Comparison of ENCODE assay signal across 16 cellular contexts in genomic region chr17:42526031-42526444, GRCh38. TPM values are rescaled to one million over a fixed set of nuclear protein-coding genes. Genes with fewer than 3 reads are reported as not detected.
DNase-seq lines count a peak whose midpoint lies in the region; ATAC-seq, FAIRE-seq and TF ChIP-seq lines count a peak whose summit lies in the region.
"Had no signal": no experiment of that assay in that cellular context is flagged by ENCODE, and none has a peak within 500 bp of the region (broad histone marks: within the 10 kb centered on the region; RNA-seq: fewer than 3 reads in every experiment).

No MANE protein-coding gene starts in this region.

- H3K4me1 Mint-ChIP-seq in HFFc6 (ENCODE audit: low read depth) (peaks cover 74% of the 10 kb centered on the region), chondrocyte (ENCODE audit: low read depth) (peaks cover 58% of the 10 kb centered on the region)
- H3K4me1 Mint-ChIP-seq in CD4-positive, alpha-beta T cell (ENCODE audit: low read depth): peaks cover 24% of the 10 kb centered on the region

- H3K9me3 Mint-ChIP-seq in HFFc6: no peaks in the 10 kb centered on the region
- no peaks in the 10 kb centered on the region for H3K9me3 Mint-ChIP-seq in chondrocyte (ENCODE audit: low read depth)
- H3K9me3 Mint-ChIP-seq in CD4-positive, alpha-beta T cell: no peaks in the 10 kb centered on the region
- H3K9me3 Mint-ChIP-seq: activated CD4-positive, alpha-beta memory T cell treated with anti-CD3 and anti-CD28 coated beads, Interleukin-2, amount 10 ng/mL, durations not matched to agents 7 days and 5 days; activated naive CD8-positive, alpha-beta T cell treated with anti-CD3 and anti-CD28 coated beads, Interleukin-2, amount 10 ng/mL, durations not matched to agents 7 days and 5 days had no signal

- intact Hi-C loops in kidney (cut with DNase I) (no loop called here), stomach (cut with DNase I; ENCODE audit: low total_unique reads) (loop anchor here (5.0 kb wide), 1 partner anchor 99 kb away; no protein-coding TSS in a partner anchor)
- intact Hi-C loops in CD4-positive, alpha-beta T cell (cut with DNase I, micrococcal nuclease): loop anchor here in 1 of 2 experiments (5.0 kb wide), 1 partner anchor 499 kb away; no protein-coding TSS in a partner anchor

- H3K4me3 ChIP-seq in kidney (ENCODE audit: low read length in 2 of 2): no peak overlapping the region
- no peak overlapping the region for H3K4me3 ChIP-seq in stomach
- H3K4me3 ChIP-seq: K562 had no signal

- H3K27me3 ChIP-seq in stomach: no peaks in the 10 kb centered on the region
- no peaks in the 10 kb centered on the region for H3K27me3 ChIP-seq in CD4-positive, alpha-beta T cell (ENCODE audit: control insufficient read depth, insufficient read depth, low read length)

- no peak for FAIRE-seq in kidney (lab: Jason Lieb, UNC)
- FAIRE-seq: K562 had no signal

- H3K4me1 ChIP-seq in kidney (ENCODE audit: control insufficient read depth in 1 of 2, insufficient read depth in 1 of 2, low read depth in 1 of 2, low read length in 2 of 2) (peaks cover 18 to 23% of the 10 kb centered on the region in 2 donors), stomach (peaks cover 31 to 77% (median 44%) of the 10 kb centered on the region in 4 donors)

- DNase-seq in HFFc6 (peak; percentile 58), chondrocyte (ENCODE audit: low spot score) (peak; percentile 8), kidney (peak; percentile 59), stomach (no peak), midbrain (lab: John Stamatoyannopoulos, UW) (no peak)
- DNase-seq in CD4-positive, alpha-beta T cell: no peak
- DNase-seq: activated CD4-positive, alpha-beta memory T cell treated with anti-CD3 and anti-CD28 coated beads, Interleukin-2, amount 10 ng/mL, durations not matched to agents 7 days and 5 days; activated naive CD8-positive, alpha-beta T cell treated with anti-CD3 and anti-CD28 coated beads, Interleukin-2, amount 10 ng/mL, durations not matched to agents 7 days and 5 days; erythroblast; H7; islet precursor cell; NCI-H2107; T-helper 2 cell had no signal

- H3K27me3 Mint-ChIP-seq in HFFc6 (ENCODE audit: insufficient read depth) (no peaks in the 10 kb centered on the region), chondrocyte (ENCODE audit: low read depth) (no peaks in the 10 kb centered on the region)
- peaks cover 3% of the 10 kb centered on the region for H3K27me3 Mint-ChIP-seq in CD4-positive, alpha-beta T cell

- WGBS in stomach, 5 donors: 70 to 76% (median 73%) methylated on average over 6 of the region's 6 CpGs

- no peak for TF ChIP-seq EP300 in stomach (IDR thresholded peaks at IDR 0.05)

- TF ChIP-seq CTCF in HFFc6 (IDR thresholded peaks at IDR 0.05): no peak
- TF ChIP-seq CTCF in chondrocyte (IDR thresholded peaks at IDR 0.05): no peak
- TF ChIP-seq CTCF in kidney (IDR thresholded peaks at IDR 0.05; ENCODE audit: borderline replicate concordance, extremely low read depth, insufficient read depth): no peak
- no peak for TF ChIP-seq CTCF in stomach (IDR thresholded peaks at IDR 0.05)
- no peak for TF ChIP-seq CTCF in CD4-positive, alpha-beta T cell (IDR thresholded peaks at IDR 0.05)

- ATAC-seq in GM21360 (IDR thresholded peaks at IDR 0.05; ENCODE audit: unreplicated experiment) (no peak), GM21619 (IDR thresholded peaks at IDR 0.05; ENCODE audit: unreplicated experiment) (no peak)
- ATAC-seq in CD4-positive, alpha-beta T cell (ENCODE audit: poor library complexity): no peak
- ATAC-seq: K562 had no signal

- TF ChIP-seq POLR2A in stomach (IDR thresholded peaks at IDR 0.05): no peak

- CTCF ChIA-PET in CD4-positive, alpha-beta T cell (lab: Charles Lee): no interaction called here

- POLR2A ChIA-PET in CD4-positive, alpha-beta T cell (lab: Charles Lee): no interaction called here

- H3K4me3 Mint-ChIP-seq in HFFc6 (no peak overlapping the region; the same call in 1 of the 2 replicates), chondrocyte (ENCODE audit: unreplicated experiment) (no peak overlapping the region)
- H3K4me3 Mint-ChIP-seq in CD4-positive, alpha-beta T cell: no peak overlapping the region
- H3K4me3 Mint-ChIP-seq: activated CD4-positive, alpha-beta memory T cell treated with anti-CD3 and anti-CD28 coated beads, Interleukin-2, amount 10 ng/mL, durations not matched to agents 7 days and 5 days; activated naive CD8-positive, alpha-beta T cell treated with anti-CD3 and anti-CD28 coated beads, Interleukin-2, amount 10 ng/mL, durations not matched to agents 7 days and 5 days had no signal

- H3K9me3 ChIP-seq in kidney (ENCODE audit: control insufficient read depth in 1 of 2, low read length in 2 of 2) (no peaks in the 10 kb centered on the region), stomach (no peaks in the 10 kb centered on the region)
- H3K9me3 ChIP-seq in CD4-positive, alpha-beta T cell (ENCODE audit: control insufficient read depth, low read length): no peaks in the 10 kb centered on the region

- no peak overlapping the region for H3K27ac ChIP-seq in kidney (ENCODE audit: low read depth in 2 of 2, low read length in 2 of 2)
- H3K27ac ChIP-seq in stomach: peak overlapping the region in 3 of 5 donors; percentile 37 to 93 (median 58)
- H3K27ac ChIP-seq in CD4-positive, alpha-beta T cell (ENCODE audit: low read depth, low read length): no peak overlapping the region

- H3K9ac ChIP-seq in kidney (ENCODE audit: low read length in 2 of 2): no peak overlapping the region

- H3K27ac Mint-ChIP-seq in HFFc6: peak overlapping the region; percentile 87
- peak overlapping the region; percentile 63 for H3K27ac Mint-ChIP-seq in chondrocyte (ENCODE audit: unreplicated experiment)
- no peak overlapping the region for H3K27ac Mint-ChIP-seq in CD4-positive, alpha-beta T cell
- H3K27ac Mint-ChIP-seq: activated CD4-positive, alpha-beta memory T cell treated with anti-CD3 and anti-CD28 coated beads, Interleukin-2, amount 10 ng/mL, durations not matched to agents 7 days and 5 days; activated naive CD8-positive, alpha-beta T cell treated with anti-CD3 and anti-CD28 coated beads, Interleukin-2, amount 10 ng/mL, durations not matched to agents 7 days and 5 days had no signal

- peaks cover 16% of the 10 kb centered on the region for H3K36me3 Mint-ChIP-seq in HFFc6 (ENCODE audit: low read depth)
- H3K36me3 Mint-ChIP-seq in chondrocyte (ENCODE audit: low read depth): no peaks in the 10 kb centered on the region
- H3K36me3 Mint-ChIP-seq in CD4-positive, alpha-beta T cell (ENCODE audit: low read depth): no peaks in the 10 kb centered on the region
- H3K36me3 Mint-ChIP-seq: activated naive CD8-positive, alpha-beta T cell treated with anti-CD3 and anti-CD28 coated beads, Interleukin-2, amount 10 ng/mL, durations not matched to agents 7 days and 5 days had no signal

- H3K36me3 ChIP-seq in kidney (ENCODE audit: control insufficient read depth in 1 of 2, insufficient read depth in 2 of 2, low read length in 2 of 2) (peaks cover 6 to 17% of the 10 kb centered on the region in 2 donors), stomach (peaks cover 5 to 21% (median 12%) of the 10 kb centered on the region in 4 donors)

RNA-seq across cellular contexts. Expression of gene NAGLU, which starts 10.0 kb away (rescaled TPM):
- 10 to 100 TPM; 38.7 to 43.1 (median 39.9) TPM for total RNA-seq in HFFc6 (2021; fragmentation: NEBNext Ultra II Directional; extraction: Animal tissue kit (Norgen Biotek cat#: 25700))
- total RNA-seq in chondrocyte: 64.5 to 68.7 TPM (median 66.4 TPM) in 3 replicates
- total RNA-seq in kidney: 37.5 TPM
- polyA plus RNA-seq in kidney (ENCODE audit: insufficient read depth, low read depth, low replicate concordance): 52.7 TPM
- total RNA-seq in stomach: 10 to 100 TPM; 11.7 to 55.8 (median 22.9) TPM
- 10 to 100 TPM; 16.7 to 22.4 (median 19.9) TPM for polyA plus RNA-seq in stomach
- 1 to 10 TPM; 7.8 TPM for total RNA-seq in CD4-positive, alpha-beta T cell

RNA-seq across cellular contexts. Expression of gene HSD17B1, which starts 26.7 kb away (rescaled TPM):
- total RNA-seq in HFFc6 (2021; fragmentation: NEBNext Ultra II Directional; extraction: Animal tissue kit (Norgen Biotek cat#: 25700)): 1 to 10 TPM in 4 of 6 experiments, under 1 TPM in 2; 0.66 to 1.5 (median 1.1) TPM
- 1.4 to 2.6 TPM (median 1.4 TPM) in 3 replicates for total RNA-seq in chondrocyte
- total RNA-seq in kidney: 0.31 TPM
- 3.3 TPM for polyA plus RNA-seq in kidney (ENCODE audit: insufficient read depth, low read depth, low replicate concordance)
- 1 to 10 TPM in 1 of 5 donors, under 1 TPM in 1, not detected in 3; 0.55 to 1.8 TPM for total RNA-seq in stomach
- polyA plus RNA-seq in stomach: 1 to 10 TPM; 2.7 to 4.8 (median 4.6) TPM
- under 1 TPM; 0.80 to 0.81 TPM for total RNA-seq in CD4-positive, alpha-beta T cell

RNA-seq across cellular contexts. Expression of gene COASY, which starts 35.9 kb away (rescaled TPM):
- total RNA-seq in HFFc6 (2021; fragmentation: NEBNext Ultra II Directional; extraction: Animal tissue kit (Norgen Biotek cat#: 25700)): 10 to 100 TPM; 64.6 to 77.6 (median 71.1) TPM
- total RNA-seq in chondrocyte: 31.2 to 57.3 TPM (median 37.1 TPM) in 3 replicates
- 71.9 TPM for total RNA-seq in kidney
- polyA plus RNA-seq in kidney (ENCODE audit: insufficient read depth, low read depth, low replicate concordance): 145 TPM
- total RNA-seq in stomach: 100 to 1,000 TPM in 1 of 5 donors, 10 to 100 TPM in 4; 15.6 to 127 (median 43.5) TPM
- 10 to 100 TPM; 79.6 to 93.4 (median 88.4) TPM for polyA plus RNA-seq in stomach
- 10 to 100 TPM; 37.8 to 40.7 TPM for total RNA-seq in CD4-positive, alpha-beta T cell

RNA-seq across cellular contexts. Expression of gene MLX, which starts 40.9 kb away (rescaled TPM):
- 10 to 100 TPM; 40.7 to 48.3 (median 47.0) TPM for total RNA-seq in HFFc6 (2021; fragmentation: NEBNext Ultra II Directional; extraction: Animal tissue kit (Norgen Biotek cat#: 25700))
- total RNA-seq in chondrocyte (30.1 to 37.0 TPM (median 30.3 TPM) in 3 replicates), kidney (38.7 TPM), stomach (100 to 1,000 TPM in 1 of 5 donors, 10 to 100 TPM in 4; 39.7 to 101 (median 62.5) TPM)
- polyA plus RNA-seq in kidney (ENCODE audit: insufficient read depth, low read depth, low replicate concordance) (41.0 TPM), stomach (10 to 100 TPM; 39.1 to 83.4 (median 55.5) TPM)
- 10 to 100 TPM; 29.2 to 32.1 TPM for total RNA-seq in CD4-positive, alpha-beta T cell

RNA-seq across cellular contexts. Expression of gene PSMC3IP, which starts 51.5 kb away (rescaled TPM):
- total RNA-seq in HFFc6 (2021; fragmentation: NEBNext Ultra II Directional; extraction: Animal tissue kit (Norgen Biotek cat#: 25700)): 10 to 100 TPM in 5 of 6 experiments, 1 to 10 TPM in 1; 7.3 to 18.2 (median 16.0) TPM
- total RNA-seq in chondrocyte: 4.9 to 13.0 TPM (median 6.1 TPM) in 3 replicates
- 5.8 TPM for total RNA-seq in kidney
- polyA plus RNA-seq in kidney (ENCODE audit: insufficient read depth, low read depth, low replicate concordance): 3.6 TPM
- total RNA-seq in stomach: 1 to 10 TPM in 2 of 5 donors, under 1 TPM in 1, not detected in 2; 0.89 to 3.3 (median 2.4) TPM
- polyA plus RNA-seq in stomach: 1 to 10 TPM; 5.1 to 6.5 (median 5.2) TPM
- 1 to 10 TPM; 2.6 to 3.4 TPM for total RNA-seq in CD4-positive, alpha-beta T cell

Comparison
In these comparisons a context has a peak if more than half of its experiments do, and no peak if none do; other contexts are left out.
1. DNase-seq: peak in HFFc6 (single experiment), chondrocyte (single experiment) and kidney (single experiment); none in stomach (single experiment), CD4-positive, alpha-beta T cell (0 of 10) and midbrain (single experiment).
2. H3K27ac ChIP-seq: peak in stomach (3 of 5); none in kidney (0 of 2) and CD4-positive, alpha-beta T cell (single experiment).